Comparison of ENCODE assay signal across 16 cellular contexts in genomic region chr19:46741447-46741846, GRCh38. TPM values are rescaled to one million over a fixed set of nuclear protein-coding genes. Genes with fewer than 3 reads are reported as not detected.
DNase-seq lines count a peak whose midpoint lies in the region; ATAC-seq, FAIRE-seq and TF ChIP-seq lines count a peak whose summit lies in the region.
"Had no signal": no experiment of that assay in that cellular context is flagged by ENCODE, and none has a peak within 500 bp of the region (broad histone marks: within the 10 kb centered on the region; RNA-seq: fewer than 3 reads in every experiment).

No MANE protein-coding gene starts in this region.

- H3K27ac Mint-ChIP-seq in neural progenitor cell, result no peak overlapping the region

- no peaks in the 10 kb centered on the region for H3K9me3 ChIP-seq in right atrium auricular region
- no peaks in the 10 kb centered on the region for H3K9me3 ChIP-seq in K562 (replicated peaks; ENCODE audit: control insufficient read depth, insufficient read depth, low read depth, low read length)
- H3K9me3 ChIP-seq in A673 (ENCODE audit: low read depth, low read length, poor library complexity, severe bottlenecking), result no peaks in the 10 kb centered on the region
- H3K9me3 ChIP-seq in neural progenitor cell (ENCODE audit: low read depth), result no peaks in the 10 kb centered on the region
- H3K9me3 ChIP-seq: HAP-1 had no signal

- no peak for TF ChIP-seq POLR2A in K562 (conservative IDR thresholded peaks at IDR 0.05)

- intact Hi-C loops in Right ventricle myocardium inferior (cut with DNase I) (no loop called here), K562 (cut with micrococcal nuclease) (no loop called here), A673 (cut with micrococcal nuclease; ENCODE audit: unreplicated experiment) (no loop called here)

- H3K79me2 ChIP-seq in K562 (ENCODE audit: control insufficient read depth, insufficient read depth, low read length) (peaks cover 83% of the 10 kb centered on the region), neural progenitor cell (ENCODE audit: low read depth) (peaks cover 92% of the 10 kb centered on the region)

- no peak for TF ChIP-seq CTCF in right atrium auricular region (IDR thresholded peaks at IDR 0.05)
- TF ChIP-seq CTCF in K562 (IDR thresholded peaks at IDR 0.05 in 2 of 3, conservative IDR thresholded peaks at IDR 0.05 in 1 of 3; ENCODE audit: insufficient read depth in 2 of 3, low read depth in 1 of 3, low read length in 3 of 3), result no peak
- no peak for TF ChIP-seq CTCF in A673 (conservative IDR thresholded peaks at IDR 0.05; ENCODE audit: low read depth, low read length)
- no peak for TF ChIP-seq CTCF in neural progenitor cell (IDR thresholded peaks at IDR 0.05)

- peaks cover 6% of the 10 kb centered on the region for H3K36me3 ChIP-seq in right atrium auricular region
- H3K36me3 ChIP-seq in K562 (ENCODE audit: control insufficient read depth, insufficient read depth, low read length), result peaks cover 62% of the 10 kb centered on the region; the same call in 2 of the 3 replicates
- peaks cover 41% of the 10 kb centered on the region for H3K36me3 ChIP-seq in A673 (ENCODE audit: insufficient read depth, low read length, poor library complexity, severe bottlenecking)
- H3K36me3 ChIP-seq in neural progenitor cell, result no peaks in the 10 kb centered on the region

- peaks cover 19% of the 10 kb centered on the region for H3K36me3 Mint-ChIP-seq in neural progenitor cell

- CTCF ChIA-PET in K562 (lab: Yijun Ruan, JAX; ENCODE audit: low intra/inter-chr PET ratio) (no interaction called here), A673 (lab: Charles Lee) (no interaction called here)

- no peaks in the 10 kb centered on the region for H3F3A ChIP-seq in neural progenitor cell (ENCODE audit: low read depth)

- H3K27me3 ChIP-seq in right atrium auricular region (no peaks in the 10 kb centered on the region), K562 (ENCODE audit: control insufficient read depth in 2 of 2, insufficient read depth in 2 of 2, low read length in 2 of 2) (no peaks in the 10 kb centered on the region), layer of hippocampus (ENCODE audit: control insufficient read depth, insufficient read depth, low read length) (no peaks in the 10 kb centered on the region), A673 (replicated peaks; ENCODE audit: insufficient read depth, low read depth, low read length, poor library complexity) (no peaks in the 10 kb centered on the region), neural progenitor cell (no peaks in the 10 kb centered on the region)

- H3K4me1 Mint-ChIP-seq in neural progenitor cell, result peaks cover 37% of the 10 kb centered on the region

- peaks cover 7% of the 10 kb centered on the region for H3K9me1 ChIP-seq in K562 (ENCODE audit: control insufficient read depth, insufficient read depth, low read length)

- POLR2A ChIA-PET in K562 (lab: Yijun Ruan, JAX) (interaction anchor here (0.6 to 2.2 kb wide), 10 partner anchors 9 to 281 kb away, joined by 3 to 10 read pairs (median 4); no protein-coding TSS in a partner anchor), A673 (lab: Charles Lee; ENCODE audit: low non-redundant PET) (interaction anchor here (0.5 kb wide), 1 partner anchor 396 kb away, joined by 3 read pairs; no protein-coding TSS in a partner anchor)

- TF ChIP-seq EP300 in K562 (IDR thresholded peaks at IDR 0.05; ENCODE audit: low read length), result no peak

- no peak overlapping the region for H3K4me3 Mint-ChIP-seq in neural progenitor cell
- H3K4me3 Mint-ChIP-seq: CD14-positive monocyte had no signal

- no peak for FAIRE-seq in K562 (lab: Jason Lieb, UNC)

- H3K9me3 Mint-ChIP-seq in neural progenitor cell, result no peaks in the 10 kb centered on the region
- H3K9me3 Mint-ChIP-seq: CD14-positive monocyte had no signal

- H3K27ac ChIP-seq in right atrium auricular region (no peak overlapping the region), K562 (ENCODE audit: extremely low read depth, low read depth, low read length) (no peak overlapping the region), layer of hippocampus (ENCODE audit: low read depth, low read length) (peak overlapping the region; percentile 47), temporal lobe (ENCODE audit: low read depth, low read length) (peak overlapping the region; percentile 1), A673 (ENCODE audit: low read depth, low read length, poor library complexity, severe bottlenecking) (no peak overlapping the region), neural progenitor cell (no peak overlapping the region)

- H4K20me1 ChIP-seq in K562 (replicated peaks; ENCODE audit: control insufficient read depth, insufficient read depth, low read length), result peaks cover 65% of the 10 kb centered on the region
- peaks cover 91% of the 10 kb centered on the region for H4K20me1 ChIP-seq in neural progenitor cell (ENCODE audit: low read depth)

- H3K4me3 ChIP-seq in right atrium auricular region, result no peak overlapping the region
- H3K4me3 ChIP-seq in K562, result no peak overlapping the region
- no peak overlapping the region for H3K4me3 ChIP-seq in A673 (ENCODE audit: low read depth, low read length, poor library complexity, severe bottlenecking)
- H3K4me3 ChIP-seq in neural progenitor cell, result no peak overlapping the region
- H3K4me3 ChIP-seq: HAP-1 had no signal

- H2AFZ ChIP-seq in K562 (ENCODE audit: low read depth, low read length) (no peak overlapping the region), neural progenitor cell (replicated peaks) (no peak overlapping the region)

- H3K4me2 ChIP-seq in K562 (ENCODE audit: insufficient read depth, low read length) (no peak overlapping the region), neural progenitor cell (no peak overlapping the region)

- H3K4me1 ChIP-seq in right atrium auricular region (peaks cover 0 to 85% of the 10 kb centered on the region in 2 donors), K562 (replicated peaks in 1 of 2; ENCODE audit: control insufficient read depth in 2 of 2, insufficient read depth in 2 of 2, low read length in 2 of 2) (peaks cover 33 to 59% of the 10 kb centered on the region in 2 experiments), A673 (ENCODE audit: insufficient read depth, low read length, poor library complexity, severe bottlenecking) (no peaks in the 10 kb centered on the region), neural progenitor cell (peaks cover 6% of the 10 kb centered on the region)

- no peak for ATAC-seq in Right ventricle myocardium inferior
- ATAC-seq in K562, result no peak
- ATAC-seq in GM19035 (IDR thresholded peaks at IDR 0.05; ENCODE audit: unreplicated experiment), result no peak

- H3K27me3 Mint-ChIP-seq in neural progenitor cell (ENCODE audit: insufficient read depth, low read depth), result peaks cover 5% of the 10 kb centered on the region

- in situ Hi-C loops in K562 (cut with MboI), result no loop called here

- DNase-seq in Right ventricle myocardium inferior (ENCODE audit: missing footprints), result peak; percentile 67
- DNase-seq in right atrium auricular region (ENCODE audit: low spot score), result no peak
- no peak for DNase-seq in K562 (ENCODE audit: extremely low read depth in 1 of 4, low spot score in 3 of 4)
- no peak for DNase-seq in A673 (ENCODE audit: low spot score)
- no peak for DNase-seq in neural progenitor cell (ENCODE audit: low spot score)
- DNase-seq: 8988T, DMS53, NCI-H146, NCI-H2081 treated with DMSO at 0.1 percent for 48 hours, NCI-H2227 treated with DMSO at 0.1 percent for 48 hours, NCI-H526 had no signal

- WGBS in K562 (ENCODE audit: insufficient coverage, low coverage, missing lambda C conversion rate), result 87% methylated on average over 13 of the region's 17 CpGs

- no peak for TF ChIP-seq RAD21 in K562 (CRISPR knock-in tag; conservative IDR thresholded peaks at IDR 0.05 in 1 of 2, IDR thresholded peaks at IDR 0.05 in 1 of 2)

- H3K9ac ChIP-seq in K562 (ENCODE audit: insufficient read depth in 1 of 2, low read depth in 2 of 2, low read length in 2 of 2), result peak overlapping the region in 1 of 2 experiments; percentile 53; a peak in 2 of 4 replicates
- H3K9ac ChIP-seq in neural progenitor cell, result no peak overlapping the region

- no TSS peak for BruUV-seq in K562 (replicated peaks; lab: Mats Ljungman, UMichigan)
- no TSS peak for BruUV-seq in A673 (replicated peaks; lab: Mats Ljungman, UMichigan)

RNA-seq across cellular contexts. Expression of gene FKRP, which starts 4.4 kb away (rescaled TPM):
- total RNA-seq in Right ventricle myocardium inferior (16.2 TPM), right atrium auricular region (10 to 100 TPM; 20.3 to 23.8 TPM), K562 (2014; rRNA removed) (8.2 and 11.3 TPM in 2 replicates), K562 (2014; rRNA removed; fragmentation: Illumina TruSeq; extraction: Trizol) (4.9 and 5.0 TPM in 2 replicates), K562 (2015; rRNA removed; fragmentation: Illumina TruSeq; extraction: Trizol) (7.3 and 7.6 TPM in 2 replicates), K562 (2021) (11.2 and 14.9 TPM in 2 replicates), temporal lobe (8.6 TPM), A673 (2021) (23.6 and 26.1 TPM in 2 replicates), neural progenitor cell (ENCODE audit: low replicate concordance) (18.6 and 40.5 TPM in 2 replicates)
- 36.3 and 57.4 TPM in 2 replicates for total RNA-seq in K562 (2011; cell fraction: chromatin; rRNA removed; ENCODE audit: low replicate concordance)
- 33.4 and 35.1 TPM in 2 replicates for total RNA-seq in K562 (2011; cell fraction: nucleolus; rRNA removed)
- total RNA-seq in K562 (2011; cell fraction: nucleoplasm; rRNA removed), result 38.6 TPM in 2 replicates
- polyA plus RNA-seq in K562 (2011; rRNA removed) (3.7 and 5.4 TPM in 2 replicates), K562 (2014; fragmentation: Illumina TruSeq; extraction: Trizol) (6.5 and 10.2 TPM in 2 replicates), K562 (2014; fragmentation: Nextera tagmentation; extraction: Ambion mirVana) (1 to 10 TPM in 1 of 2 experiments, under 1 TPM in 1; 0.68 to 1.1 TPM), K562 (2014; rRNA removed) (15.2 and 16.1 TPM in 2 replicates)
- polyA plus RNA-seq in K562 (2011; cell fraction: cytosol; rRNA removed), result 4.9 and 11.1 TPM in 2 replicates
- 12.2 and 17.7 TPM in 2 replicates for polyA plus RNA-seq in K562 (2011; cell fraction: nucleus; rRNA removed)
- polyA plus RNA-seq in K562 (2012), result 14.0 and 18.1 TPM in 2 replicates
- 2.7 and 5.2 TPM in 2 replicates for polyA minus RNA-seq in K562 (2011; rRNA and poly(A)+ RNA removed)
- polyA minus RNA-seq in K562 (2011; cell fraction: cytosol; rRNA and poly(A)+ RNA removed), result 3.1 and 6.5 TPM in 2 replicates
- polyA minus RNA-seq in K562 (2011; cell fraction: nucleus; rRNA and poly(A)+ RNA removed), result 4.4 and 7.3 TPM in 2 replicates

RNA-seq across cellular contexts. Expression of gene STRN4, which starts 4.8 kb away (rescaled TPM):
- total RNA-seq in Right ventricle myocardium inferior (51.4 TPM), right atrium auricular region (10 to 100 TPM; 46.6 to 65.4 TPM), K562 (2014; rRNA removed) (66.9 and 71.0 TPM in 2 replicates), K562 (2014; rRNA removed; fragmentation: Illumina TruSeq; extraction: Trizol) (18.0 and 21.6 TPM in 2 replicates), K562 (2015; rRNA removed; fragmentation: Illumina TruSeq; extraction: Trizol) (36.9 and 39.2 TPM in 2 replicates), K562 (2021) (79.2 and 82.7 TPM in 2 replicates), temporal lobe (89.5 TPM), A673 (2021) (134 and 157 TPM in 2 replicates), neural progenitor cell (ENCODE audit: low replicate concordance) (54.1 and 149 TPM in 2 replicates)
- total RNA-seq in K562 (2011; cell fraction: chromatin; rRNA removed; ENCODE audit: low replicate concordance), result 149 and 335 TPM in 2 replicates
- 167 and 175 TPM in 2 replicates for total RNA-seq in K562 (2011; cell fraction: nucleolus; rRNA removed)
- total RNA-seq in K562 (2011; cell fraction: nucleoplasm; rRNA removed), result 137 and 163 TPM in 2 replicates
- polyA plus RNA-seq in K562 (2011; rRNA removed) (42.8 and 60.4 TPM in 2 replicates), K562 (2014; fragmentation: Illumina TruSeq; extraction: Trizol) (34.8 and 63.9 TPM in 2 replicates), K562 (2014; fragmentation: Nextera tagmentation; extraction: Ambion mirVana) (1 to 10 TPM in 1 of 2 experiments, under 1 TPM in 1; 0.62 to 1.7 TPM), K562 (2014; rRNA removed) (81.4 and 83.7 TPM in 2 replicates)
- 74.0 and 145 TPM in 2 replicates for polyA plus RNA-seq in K562 (2011; cell fraction: cytosol; rRNA removed)
- polyA plus RNA-seq in K562 (2011; cell fraction: nucleus; rRNA removed), result 204 and 318 TPM in 2 replicates
- 52.1 and 70.7 TPM in 2 replicates for polyA plus RNA-seq in K562 (2012)
- 37.1 and 38.4 TPM in 2 replicates for polyA minus RNA-seq in K562 (2011; rRNA and poly(A)+ RNA removed)
- 49.1 and 68.4 TPM in 2 replicates for polyA minus RNA-seq in K562 (2011; cell fraction: cytosol; rRNA and poly(A)+ RNA removed)
- polyA minus RNA-seq in K562 (2011; cell fraction: nucleus; rRNA and poly(A)+ RNA removed), result 61.9 and 64.6 TPM in 2 replicates

RNA-seq across cellular contexts. Expression of gene PRKD2, which starts 24.5 kb away (rescaled TPM):
- total RNA-seq in Right ventricle myocardium inferior (9.6 TPM), right atrium auricular region (10 to 100 TPM in 1 of 2 donors, 1 to 10 TPM in 1; 8.6 to 19.2 TPM), K562 (2014; rRNA removed) (29.2 and 35.1 TPM in 2 replicates), K562 (2014; rRNA removed; fragmentation: Illumina TruSeq; extraction: Trizol) (9.9 and 15.0 TPM in 2 replicates), K562 (2015; rRNA removed; fragmentation: Illumina TruSeq; extraction: Trizol) (14.9 and 19.0 TPM in 2 replicates), K562 (2021) (57.3 and 60.0 TPM in 2 replicates), temporal lobe (8.9 TPM), A673 (2021) (45.1 and 60.3 TPM in 2 replicates), neural progenitor cell (ENCODE audit: low replicate concordance) (14.9 and 22.2 TPM in 2 replicates)
- total RNA-seq in K562 (2011; cell fraction: chromatin; rRNA removed; ENCODE audit: low replicate concordance), result 31.5 and 62.0 TPM in 2 replicates
- total RNA-seq in K562 (2011; cell fraction: nucleolus; rRNA removed), result 35.2 and 35.7 TPM in 2 replicates
- 32.3 and 33.7 TPM in 2 replicates for total RNA-seq in K562 (2011; cell fraction: nucleoplasm; rRNA removed)
- polyA plus RNA-seq in K562 (2011; rRNA removed) (11.0 and 11.1 TPM in 2 replicates), K562 (2014; fragmentation: Illumina TruSeq; extraction: Trizol) (23.8 and 34.1 TPM in 2 replicates), K562 (2014; fragmentation: Nextera tagmentation; extraction: Ambion mirVana) (1 to 10 TPM; 1.8 to 4.9 TPM), K562 (2014; rRNA removed) (21.1 and 22.4 TPM in 2 replicates)
- 11.6 and 24.2 TPM in 2 replicates for polyA plus RNA-seq in K562 (2011; cell fraction: cytosol; rRNA removed)
- polyA plus RNA-seq in K562 (2011; cell fraction: nucleus; rRNA removed), result 22.8 and 41.1 TPM in 2 replicates
- 36.8 and 42.8 TPM in 2 replicates for polyA plus RNA-seq in K562 (2012)
- polyA minus RNA-seq in K562 (2011; rRNA and poly(A)+ RNA removed), result 10.5 and 13.4 TPM in 2 replicates
- polyA minus RNA-seq in K562 (2011; cell fraction: cytosol; rRNA and poly(A)+ RNA removed), result 26.9 and 30.1 TPM in 2 replicates
- 9.0 and 10.6 TPM in 2 replicates for polyA minus RNA-seq in K562 (2011; cell fraction: nucleus; rRNA and poly(A)+ RNA removed)

RNA-seq across cellular contexts. Expression of gene SLC1A5, which starts 46.9 kb away (rescaled TPM):
- total RNA-seq in Right ventricle myocardium inferior (10.1 TPM), right atrium auricular region (10 to 100 TPM; 21.2 to 42.6 TPM), K562 (2014; rRNA removed) (257 and 266 TPM in 2 replicates), K562 (2014; rRNA removed; fragmentation: Illumina TruSeq; extraction: Trizol) (77.5 and 94.9 TPM in 2 replicates), K562 (2015; rRNA removed; fragmentation: Illumina TruSeq; extraction: Trizol) (113 and 122 TPM in 2 replicates), K562 (2021) (398 and 417 TPM in 2 replicates), temporal lobe (2.2 TPM), A673 (2021) (283 and 295 TPM in 2 replicates), neural progenitor cell (ENCODE audit: low replicate concordance) (39.5 and 81.6 TPM in 2 replicates)
- total RNA-seq in K562 (2011; cell fraction: chromatin; rRNA removed; ENCODE audit: low replicate concordance), result 143 and 394 TPM in 2 replicates
- total RNA-seq in K562 (2011; cell fraction: nucleolus; rRNA removed), result 510 and 601 TPM in 2 replicates
- 377 and 409 TPM in 2 replicates for total RNA-seq in K562 (2011; cell fraction: nucleoplasm; rRNA removed)
- polyA plus RNA-seq in K562 (2011; rRNA removed) (134 and 227 TPM in 2 replicates), K562 (2014; fragmentation: Illumina TruSeq; extraction: Trizol) (250 and 336 TPM in 2 replicates), K562 (2014; fragmentation: Nextera tagmentation; extraction: Ambion mirVana) (10 to 100 TPM; 31.2 to 42.0 TPM), K562 (2014; rRNA removed) (169 and 256 TPM in 2 replicates)
- 233 and 332 TPM in 2 replicates for polyA plus RNA-seq in K562 (2011; cell fraction: cytosol; rRNA removed)
- polyA plus RNA-seq in K562 (2011; cell fraction: nucleus; rRNA removed), result 141 and 179 TPM in 2 replicates
- 221 and 421 TPM in 2 replicates for polyA plus RNA-seq in K562 (2012)
- polyA minus RNA-seq in K562 (2011; rRNA and poly(A)+ RNA removed), result 150 and 164 TPM in 2 replicates
- 145 and 162 TPM in 2 replicates for polyA minus RNA-seq in K562 (2011; cell fraction: cytosol; rRNA and poly(A)+ RNA removed)
- polyA minus RNA-seq in K562 (2011; cell fraction: nucleus; rRNA and poly(A)+ RNA removed), result 58.6 and 64.8 TPM in 2 replicates

Comparison
In these comparisons a context has a peak if more than half of its experiments do, and no peak if none do; other contexts are left out.
1. H3K27ac ChIP-seq: peak in layer of hippocampus (single experiment) and temporal lobe (single experiment); none in right atrium auricular region (0 of 2), K562 (single experiment), A673 (single experiment) and neural progenitor cell (single experiment).